In genomic region chr3:39718674-39719595, GRCh38 we compare ENCODE assay signal across 12 cellular contexts.
DNase-seq lines count a peak whose midpoint lies in the region; ATAC-seq and TF ChIP-seq lines count a peak whose summit lies in the region.
"Had no signal": no experiment of that assay in that cellular context is flagged by ENCODE, and none has a peak within 500 bp of the region (broad histone marks: within the 10 kb centered on the region; RNA-seq: fewer than 3 reads in every experiment).

No MANE protein-coding gene starts in this region.

- no peak overlapping the region for H3K4me3 Mint-ChIP-seq in stimulated activated naive CD8-positive, alpha-beta T cell treated with anti-CD3 and anti-CD28 coated beads, Interleukin-15, amount 100 ng/mL, for 72 hours
- no peak overlapping the region for H3K4me3 Mint-ChIP-seq in progenitor cell of endocrine pancreas (ENCODE audit: low read depth)

- TF ChIP-seq CTCF in progenitor cell of endocrine pancreas (IDR thresholded peaks at IDR 0.05; ENCODE audit: unreplicated experiment), result no peak

- no peaks in the 10 kb centered on the region for H3K36me3 Mint-ChIP-seq in progenitor cell of endocrine pancreas (ENCODE audit: insufficient read depth)

- peak overlapping the region in 1 of 2 donors; percentile 70 for H3K27ac Mint-ChIP-seq in stimulated activated naive CD8-positive, alpha-beta T cell treated with anti-CD3 and anti-CD28 coated beads, Interleukin-15, amount 100 ng/mL, for 72 hours
- H3K27ac Mint-ChIP-seq in progenitor cell of endocrine pancreas, result no peak overlapping the region

- no peaks in the 10 kb centered on the region for H3K9me3 Mint-ChIP-seq in stimulated activated naive CD8-positive, alpha-beta T cell treated with anti-CD3 and anti-CD28 coated beads, Interleukin-15, amount 100 ng/mL, for 72 hours
- no peaks in the 10 kb centered on the region for H3K9me3 Mint-ChIP-seq in progenitor cell of endocrine pancreas (ENCODE audit: low read depth)

- no peak for DNase-seq in stimulated activated naive CD8-positive, alpha-beta T cell treated with anti-CD3 and anti-CD28 coated beads, Interleukin-15, amount 100 ng/mL, for 72 hours
- no peak for DNase-seq in stimulated activated naive CD8-positive, alpha-beta T cell treated with anti-CD3 and anti-CD28 coated beads, Interleukin-15, Interleukin-2, amounts not matched to agents 100 U/mL and 50 U/mL, for 24 hours
- DNase-seq in RPMI7951 (ENCODE audit: low read depth) (peak; percentile 33), fibroblast of the conjunctiva (ENCODE audit: low read depth) (peak; percentile 17), NOMO-1 treated with DMSO at 0.1 percent for 48 hours (lab: John Stamatoyannopoulos, UW; ENCODE audit: unreplicated experiment) (no peak), progenitor cell of endocrine pancreas (ENCODE audit: low spot score, unreplicated experiment) (no peak), HuH-7.5 (ENCODE audit: low spot score) (no peak)
- no peak for DNase-seq in activated effector memory CD4-positive, alpha-beta T cell treated with Interleukin-2 at 50 U/mL for 16 hours
- DNase-seq: activated CD4-positive, alpha-beta T cell treated with anti-CD3 and anti-CD28 coated beads, Interleukin-2, amount 50 U/mL, for 48 hours; foreskin melanocyte; NCI-H1694 treated with DMSO at 0.1 percent for 48 hours; T-helper 1 cell had no signal

- no peaks in the 10 kb centered on the region for H3K27me3 Mint-ChIP-seq in stimulated activated naive CD8-positive, alpha-beta T cell treated with anti-CD3 and anti-CD28 coated beads, Interleukin-15, amount 100 ng/mL, for 72 hours
- peaks cover 9% of the 10 kb centered on the region for H3K27me3 Mint-ChIP-seq in progenitor cell of endocrine pancreas

- peak; percentile 40 for ATAC-seq in stimulated activated naive CD8-positive, alpha-beta T cell treated with anti-CD3 and anti-CD28 coated beads, Interleukin-15, amount 100 ng/mL, for 72 hours
- no peak for ATAC-seq in stimulated activated naive CD8-positive, alpha-beta T cell treated with anti-CD3 and anti-CD28 coated beads, Interleukin-15, Interleukin-2, amounts not matched to agents 100 U/mL and 50 U/mL, for 24 hours

- no peaks in the 10 kb centered on the region for H3K4me1 Mint-ChIP-seq in stimulated activated naive CD8-positive, alpha-beta T cell treated with anti-CD3 and anti-CD28 coated beads, Interleukin-15, amount 100 ng/mL, for 72 hours
- H3K4me1 Mint-ChIP-seq in progenitor cell of endocrine pancreas (ENCODE audit: low read depth), result peaks cover 3% of the 10 kb centered on the region

Comparison
In these comparisons a context has a peak if more than half of its experiments do, and no peak if none do; other contexts are left out.
1. DNase-seq: peak in RPMI7951 (single experiment) and fibroblast of the conjunctiva (single experiment); none in stimulated activated naive CD8-positive, alpha-beta T cell treated with anti-CD3 and anti-CD28 coated beads, Interleukin-15, amount 100 ng/mL, for 72 hours (0 of 2), stimulated activated naive CD8-positive, alpha-beta T cell treated with anti-CD3 and anti-CD28 coated beads, Interleukin-15, Interleukin-2, amounts not matched to agents 100 U/mL and 50 U/mL, for 24 hours (single experiment), NOMO-1 treated with DMSO at 0.1 percent for 48 hours (single experiment), progenitor cell of endocrine pancreas (single experiment), activated effector memory CD4-positive, alpha-beta T cell treated with Interleukin-2 at 50 U/mL for 16 hours (single experiment) and HuH-7.5 (single experiment).